In the genomic region with DNA sequence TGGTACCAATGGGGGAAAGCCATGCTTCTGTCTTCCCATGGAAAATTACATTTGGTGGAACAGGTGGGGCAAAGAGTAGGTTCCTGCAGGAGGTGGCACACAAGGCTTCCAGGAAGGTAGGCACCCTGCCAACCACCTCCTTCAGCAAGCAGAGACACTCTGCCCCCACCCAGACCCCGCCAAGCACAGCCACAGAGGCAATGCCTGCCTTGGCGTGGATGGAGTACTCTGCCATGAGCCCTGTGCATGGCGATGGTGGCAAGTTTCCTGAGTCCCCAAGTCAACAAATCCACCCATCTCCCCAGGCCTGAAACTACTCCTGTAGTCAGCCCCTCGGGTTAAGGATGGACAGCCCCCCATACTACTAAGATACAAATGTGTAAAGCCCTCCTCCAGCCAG, we compare ENCODE assay signal across 25 cellular contexts.
"Had no signal": no experiment of that assay in that cellular context is flagged by ENCODE, and none has a peak within 500 bp of the region (broad histone marks: within the 10 kb centered on the region; RNA-seq: fewer than 3 reads in every experiment).

No MANE protein-coding gene starts in this region.

- H3K36me3 ChIP-seq: colonic mucosa, esophagus muscularis mucosa, esophagus squamous epithelium, gastrocnemius medialis, gastroesophageal sphincter, heart left ventricle, heart right ventricle had no signal

- ATAC-seq: effector memory CD8-positive, alpha-beta T cell; esophagus mucosa; foreskin keratinocyte; gastrocnemius medialis; gastroesophageal sphincter; heart left ventricle; heart right ventricle had no signal

- H3K4me1 ChIP-seq: colonic mucosa, esophagus muscularis mucosa, esophagus squamous epithelium, gastroesophageal sphincter had no signal

- H3K9me3 ChIP-seq: colonic mucosa, esophagus muscularis mucosa, esophagus squamous epithelium, gastrocnemius medialis, gastroesophageal sphincter, heart left ventricle, heart right ventricle had no signal

- H3K4me3 Mint-ChIP-seq: dendritic cell treated with granulocyte-macrophage colony-stimulating factor and Interleukin-4, amounts not matched to agents 40 ng/mL and 50 ng/mL, for 4 days; effector memory CD8-positive, alpha-beta T cell; endodermal cell had no signal

- H3K27ac Mint-ChIP-seq: dendritic cell treated with granulocyte-macrophage colony-stimulating factor and Interleukin-4, amounts not matched to agents 40 ng/mL and 50 ng/mL, for 4 days; effector memory CD8-positive, alpha-beta T cell; endodermal cell had no signal

- H3K27ac ChIP-seq: colonic mucosa, coronary artery, dorsolateral prefrontal cortex, epithelial cell of prostate, esophagus muscularis mucosa, esophagus squamous epithelium, foreskin keratinocyte, gastrocnemius medialis, gastroesophageal sphincter, heart left ventricle, heart right ventricle had no signal

- DNase-seq: colonic mucosa; cortex of kidney; dermis blood vessel endothelial cell; dorsolateral prefrontal cortex; effector CD4-positive, alpha-beta T cell; effector CD8-positive, alpha-beta T cell; effector memory CD4-positive, alpha-beta T cell; effector memory CD8-positive, alpha-beta T cell; endodermal cell; erythroblast; esophagus squamous epithelium; foreskin fibroblast; foreskin keratinocyte; foreskin melanocyte; gastrocnemius medialis; glutamatergic neuron; head of caudate nucleus; heart left ventricle; heart right ventricle had no signal

- H3K9me3 Mint-ChIP-seq: dendritic cell treated with granulocyte-macrophage colony-stimulating factor and Interleukin-4, amounts not matched to agents 40 ng/mL and 50 ng/mL, for 4 days; effector memory CD8-positive, alpha-beta T cell; endodermal cell had no signal

- H3K4me3 ChIP-seq: colonic mucosa, coronary artery, dorsolateral prefrontal cortex, esophagus muscularis mucosa, esophagus squamous epithelium, gastrocnemius medialis, gastroesophageal sphincter, heart left ventricle, heart right ventricle had no signal
